Comparison of ENCODE assay signal across 10 cellular contexts in the genomic region with DNA sequence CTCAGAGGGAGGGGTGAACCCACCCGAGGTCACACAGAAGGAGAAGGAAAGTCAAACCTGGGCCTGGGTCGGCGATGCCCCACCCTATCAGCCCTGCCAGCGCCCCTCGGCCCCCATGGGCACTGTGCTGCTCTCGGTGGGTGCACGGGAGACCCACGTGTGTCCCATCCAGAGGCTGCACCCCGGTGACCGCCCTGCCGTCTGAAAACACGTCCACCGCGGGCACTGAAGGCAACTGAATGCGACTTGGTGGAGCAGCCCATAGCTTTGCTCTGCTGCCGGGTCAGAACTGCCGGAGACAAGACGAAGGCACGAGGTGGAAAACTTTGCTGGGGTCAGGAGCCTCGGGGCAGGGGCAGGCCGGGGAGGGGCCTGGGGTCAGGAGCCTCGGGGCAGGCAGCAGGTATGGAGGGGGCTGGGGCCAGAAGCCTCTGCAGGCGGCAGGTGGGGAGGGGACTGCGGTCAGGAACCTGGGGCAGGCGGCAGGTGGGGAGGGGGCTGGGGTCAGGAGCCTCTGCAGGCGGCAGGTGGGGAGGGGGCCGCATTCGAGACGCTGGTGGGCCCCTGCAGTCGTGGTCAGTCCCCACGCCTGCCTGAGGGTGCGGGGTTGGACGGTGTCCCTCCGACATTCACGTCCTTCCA. TPM values are rescaled to one million over a fixed set of nuclear protein-coding genes. Genes with fewer than 3 reads are reported as not detected.
DNase-seq lines count a peak whose midpoint lies in the region; ATAC-seq, FAIRE-seq and TF ChIP-seq lines count a peak whose summit lies in the region.
"Had no signal": no experiment of that assay in that cellular context is flagged by ENCODE, and none has a peak within 500 bp of the region (broad histone marks: within the 10 kb centered on the region; RNA-seq: fewer than 3 reads in every experiment).

No MANE protein-coding gene starts in this region.

- H3K4me1 ChIP-seq in CD8-positive, alpha-beta T cell (ENCODE audit: insufficient read depth, low read length) = peaks cover 27% of the 10 kb centered on the region
- H3K4me1 ChIP-seq in kidney (ENCODE audit: control insufficient read depth in 1 of 2, insufficient read depth in 1 of 2, low read depth in 1 of 2, low read length in 2 of 2) = peaks cover 0 to 18% of the 10 kb centered on the region in 2 donors
- peaks cover 0 to 89% (median 82%) of the 10 kb centered on the region in 4 donors for H3K4me1 ChIP-seq in sigmoid colon
- H3K4me1 ChIP-seq: right lobe of liver had no signal

- intact Hi-C loops in CD8-positive, alpha-beta T cell (cut with DNase I, micrococcal nuclease) = no loop called here
- intact Hi-C loops in kidney (cut with DNase I) (loop anchor here (5.0 kb wide), 1 partner anchor 48 kb away; no protein-coding TSS in a partner anchor), sigmoid colon (cut with DNase I) (loop anchor here (5.0 kb wide), 1 partner anchor 93 kb away; a partner anchor contains a TSS)

- FAIRE-seq in kidney (lab: Jason Lieb, UNC) = no peak
- no peak for FAIRE-seq in GM19239 (lab: Jason Lieb, UNC)

- no peaks in the 10 kb centered on the region for H3K9me3 ChIP-seq in CD8-positive, alpha-beta T cell (ENCODE audit: low read length)
- H3K9me3 ChIP-seq in kidney (ENCODE audit: control insufficient read depth in 1 of 2, low read length in 2 of 2) (no peaks in the 10 kb centered on the region), sigmoid colon (no peaks in the 10 kb centered on the region)
- H3K9me3 ChIP-seq: right lobe of liver had no signal

- no peak overlapping the region for H3K9ac ChIP-seq in kidney (ENCODE audit: low read length in 2 of 2)

- peak overlapping the region; percentile 26 for H3K4me3 Mint-ChIP-seq in CD8-positive, alpha-beta T cell

- TF ChIP-seq CTCF in CD8-positive, alpha-beta T cell (IDR thresholded peaks at IDR 0.05) = no peak
- TF ChIP-seq CTCF in kidney (IDR thresholded peaks at IDR 0.05; ENCODE audit: borderline replicate concordance, extremely low read depth, insufficient read depth) (no peak), sigmoid colon (IDR thresholded peaks at IDR 0.05) (no peak)

- H3K27ac Mint-ChIP-seq in CD8-positive, alpha-beta T cell = peak overlapping the region; percentile 18

- POLR2A ChIA-PET in CD8-positive, alpha-beta T cell (lab: Charles Lee) = no interaction called here

- no peaks in the 10 kb centered on the region for H3K9me3 Mint-ChIP-seq in CD8-positive, alpha-beta T cell

- no peak overlapping the region for H3K27ac ChIP-seq in CD8-positive, alpha-beta T cell (ENCODE audit: low read depth, low read length)
- H3K27ac ChIP-seq in angular gyrus (ENCODE audit: low read depth, low read length) (peak overlapping the region; percentile 17), kidney (ENCODE audit: low read depth in 2 of 2, low read length in 2 of 2) (peak overlapping the region; percentile 89 to 95), sigmoid colon (peak overlapping the region; percentile 99 to 100 (median 100))

- no peaks in the 10 kb centered on the region for H3K27me3 ChIP-seq in CD8-positive, alpha-beta T cell (ENCODE audit: insufficient read depth, low read length)
- no peaks in the 10 kb centered on the region for H3K27me3 ChIP-seq in sigmoid colon
- H3K27me3 ChIP-seq: right lobe of liver had no signal

- H3K36me3 Mint-ChIP-seq in CD8-positive, alpha-beta T cell = peaks cover 9% of the 10 kb centered on the region

- no peak overlapping the region for H3K4me3 ChIP-seq in CD8-positive, alpha-beta T cell (ENCODE audit: low read depth, low read length)
- no peak overlapping the region for H3K4me3 ChIP-seq in kidney (ENCODE audit: low read length in 2 of 2)
- H3K4me3 ChIP-seq in sigmoid colon = peak overlapping the region in 3 of 4 donors; percentile 47 to 51 (median 48)
- H3K4me3 ChIP-seq: right lobe of liver had no signal

- CTCF ChIA-PET in CD8-positive, alpha-beta T cell (lab: Charles Lee) = interaction anchor here (8.4 kb wide), 1 partner anchor 24 kb away, joined by 160 read pairs; a partner anchor contains a TSS

- WGBS in sigmoid colon, 2 donors = 82% methylated on average over 35 of the region's 35 CpGs

- no peak for ATAC-seq in CD8-positive, alpha-beta T cell

- no peaks in the 10 kb centered on the region for H3K27me3 Mint-ChIP-seq in CD8-positive, alpha-beta T cell (ENCODE audit: low read depth)

- no peaks in the 10 kb centered on the region for H3K36me3 ChIP-seq in CD8-positive, alpha-beta T cell (ENCODE audit: insufficient read depth, low read length)
- no peaks in the 10 kb centered on the region for H3K36me3 ChIP-seq in kidney (ENCODE audit: control insufficient read depth in 1 of 2, insufficient read depth in 2 of 2, low read length in 2 of 2)
- peaks cover 0 to 26% (median 7%) of the 10 kb centered on the region in 4 donors for H3K36me3 ChIP-seq in sigmoid colon
- H3K36me3 ChIP-seq: right lobe of liver had no signal

- peak in 1 of 4 donors; percentile 6 for TF ChIP-seq EP300 in sigmoid colon (IDR thresholded peaks at IDR 0.05)

- TF ChIP-seq POLR2A in sigmoid colon (IDR thresholded peaks at IDR 0.05) = no peak

- H3K4me1 Mint-ChIP-seq in CD8-positive, alpha-beta T cell (ENCODE audit: low read depth) = peaks cover 25% of the 10 kb centered on the region

- DNase-seq in CD8-positive, alpha-beta T cell = no peak
- DNase-seq in kidney = no peak
- no peak for DNase-seq in sigmoid colon
- no peak for DNase-seq in GM19239 (ENCODE audit: insufficient read length, low spot score)
- DNase-seq in stimulated activated CD4-positive, alpha-beta T cell treated with anti-CD3 and anti-CD28 coated beads, Interleukin-15, amount 100 ng/mL, for 24 hours = no peak
- DNase-seq in HCEC 1CT = no peak
- DNase-seq in NCI-H1930 (lab: John Stamatoyannopoulos, UW) = no peak
- DNase-seq: DND-41 had no signal

RNA-seq across cellular contexts. Expression of a gene that starts 30.5 kb away (rescaled TPM):
- total RNA-seq in CD8-positive, alpha-beta T cell = 10 to 100 TPM; 11.4 to 12.2 TPM
- 35.6 TPM for total RNA-seq in kidney
- 11.2 TPM for polyA plus RNA-seq in kidney (ENCODE audit: insufficient read depth, low read depth, low replicate concordance)
- 10 to 100 TPM; 27.8 to 68.7 (median 44.2) TPM for total RNA-seq in sigmoid colon
- polyA plus RNA-seq in sigmoid colon = 10 to 100 TPM in 2 of 3 donors, 1 to 10 TPM in 1; 7.8 to 21.0 (median 11.6) TPM

RNA-seq across cellular contexts. Expression of a gene that starts 38.4 kb away (rescaled TPM):
- 1 to 10 TPM; 3.4 to 4.6 TPM for total RNA-seq in CD8-positive, alpha-beta T cell
- total RNA-seq in kidney (26.5 TPM), sigmoid colon (1 to 10 TPM in 1 of 4 donors, under 1 TPM in 2, not detected in 1; 0.33 to 2.8 (median 0.36) TPM)
- polyA plus RNA-seq in kidney (ENCODE audit: insufficient read depth, low read depth, low replicate concordance) (32.5 TPM), sigmoid colon (100 to 1,000 TPM; 158 to 245 (median 168) TPM)

RNA-seq across cellular contexts. Expression of a gene that starts 43.1 kb away (rescaled TPM):
- total RNA-seq in CD8-positive, alpha-beta T cell = 10 to 100 TPM; 32.5 to 33.0 TPM
- total RNA-seq in kidney (23.9 TPM), sigmoid colon (10 to 100 TPM; 15.5 to 23.9 (median 23.4) TPM)
- polyA plus RNA-seq in kidney (ENCODE audit: insufficient read depth, low read depth, low replicate concordance) (11.6 TPM), sigmoid colon (10 to 100 TPM in 1 of 3 donors, 1 to 10 TPM in 2; 6.2 to 20.5 (median 9.0) TPM)

Comparison
In these comparisons a context has a peak if more than half of its experiments do, and no peak if none do; other contexts are left out.
1. H3K4me3 ChIP-seq: peak in sigmoid colon (3 of 4); none in CD8-positive, alpha-beta T cell (single experiment) and kidney (0 of 2).
2. intact Hi-C loops: an anchor here in kidney (5.0 kb wide) and sigmoid colon (5.0 kb wide); none called in CD8-positive, alpha-beta T cell.